18 cellular contexts compared by ENCODE assay signal in genomic region chr3:14119166-14119510, GRCh38. TPM values are rescaled to one million over a fixed set of nuclear protein-coding genes. Genes with fewer than 3 reads are reported as not detected.
DNase-seq lines count a peak whose midpoint lies in the region; ATAC-seq and TF ChIP-seq lines count a peak whose summit lies in the region.
"Had no signal": no experiment of that assay in that cellular context is flagged by ENCODE, and none has a peak within 500 bp of the region (broad histone marks: within the 10 kb centered on the region; RNA-seq: fewer than 3 reads in every experiment).

No MANE protein-coding gene starts in this region.

- H4K20me1 ChIP-seq in smooth muscle cell (ENCODE audit: low read depth): no peaks in the 10 kb centered on the region

- no peaks in the 10 kb centered on the region for H3K27me3 ChIP-seq in smooth muscle cell (ENCODE audit: low read depth)
- H3K27me3 ChIP-seq: ascending aorta, spleen had no signal

- peak overlapping the region; percentile 2 for H3K9ac ChIP-seq in smooth muscle cell (ENCODE audit: low read depth)

- H3K4me3 ChIP-seq in smooth muscle cell: no peak overlapping the region
- H3K4me3 ChIP-seq: ascending aorta, spleen had no signal

- H3K36me3 ChIP-seq in smooth muscle cell (ENCODE audit: low read depth): no peaks in the 10 kb centered on the region

- peak overlapping the region; percentile 23 for H3K4me2 ChIP-seq in smooth muscle cell

- WGBS in smooth muscle cell (ENCODE audit: low lambda C conversion rate): 41% methylated on average over 2 of the region's 2 CpGs

- H3K27ac ChIP-seq in epithelial cell of prostate (peak overlapping the region; percentile 47), smooth muscle cell (ENCODE audit: low read depth) (peak overlapping the region; percentile 42)
- H3K27ac ChIP-seq: ascending aorta, spleen had no signal

- no peak overlapping the region for H2AFZ ChIP-seq in smooth muscle cell (ENCODE audit: low read depth)

- H3K4me1 ChIP-seq in smooth muscle cell (ENCODE audit: low read depth): peaks cover 9% of the 10 kb centered on the region

- peaks cover 11% of the 10 kb centered on the region for H3F3A ChIP-seq in smooth muscle cell (ENCODE audit: low read depth)

- peaks cover 11% of the 10 kb centered on the region for H3K79me2 ChIP-seq in smooth muscle cell (ENCODE audit: low read depth)

- no peaks in the 10 kb centered on the region for H3K9me3 ChIP-seq in smooth muscle cell (replicated peaks; ENCODE audit: low read depth)
- H3K9me3 ChIP-seq: ascending aorta, spleen had no signal

- TF ChIP-seq CTCF in smooth muscle cell (IDR thresholded peaks at IDR 0.05; ENCODE audit: borderline replicate concordance, insufficient read depth, poor library complexity, severe bottlenecking): no peak

- ATAC-seq in GM18868 (IDR thresholded peaks at IDR 0.05; ENCODE audit: unreplicated experiment): no peak
- ATAC-seq: HCT116, natural killer cell, WTC11 had no signal

- DNase-seq in OCI-M1 (lab: John Stamatoyannopoulos, UW): peak; percentile 61
- no peak for DNase-seq in epithelial cell of prostate (ENCODE audit: low read depth, low spot score)
- no peak for DNase-seq in smooth muscle cell (lab: John Stamatoyannopoulos, UW; ENCODE audit: unreplicated experiment)
- no peak for DNase-seq in NCI-H1417 (lab: John Stamatoyannopoulos, UW)
- DNase-seq: activated CD4-positive, alpha-beta memory T cell treated with anti-CD3 and anti-CD28 coated beads, Interleukin-2, amount 10 ng/mL, durations not matched to agents 7 days and 5 days; activated naive CD4-positive, alpha-beta T cell treated with anti-CD3 and anti-CD28 coated beads, Interleukin-2, amount 10 ng/mL, durations not matched to agents 7 days and 5 days; activated T-cell treated with anti-CD3 and anti-CD28 coated beads, Interleukin-2, amount 50 U/mL, for 1 hour; KG1; natural killer cell; NCI-H1105; NCI-H2107; NCI-H524 treated with DMSO at 0.1 percent for 48 hours; SIG-M5; spleen had no signal

RNA-seq across cellular contexts. Expression of gene CHCHD4, which starts 5.5 kb away (rescaled TPM):
- total RNA-seq in smooth muscle cell: 8.7 and 11.2 TPM in 2 replicates
- polyA plus RNA-seq in smooth muscle cell: 9.5 and 12.0 TPM in 2 replicates

RNA-seq across cellular contexts. Expression of gene TMEM43, which starts 5.7 kb away (rescaled TPM):
- 76.8 and 81.1 TPM in 2 replicates for total RNA-seq in smooth muscle cell
- 59.0 and 60.1 TPM in 2 replicates for polyA plus RNA-seq in smooth muscle cell

RNA-seq across cellular contexts. Expression of gene XPC, which starts 59.3 kb away (rescaled TPM):
- total RNA-seq in smooth muscle cell: 20.9 and 31.1 TPM in 2 replicates
- polyA plus RNA-seq in smooth muscle cell: 23.8 and 28.1 TPM in 2 replicates

RNA-seq across cellular contexts. Expression of gene LSM3, which starts 59.5 kb away (rescaled TPM):
- 18.3 and 22.6 TPM in 2 replicates for total RNA-seq in smooth muscle cell
- polyA plus RNA-seq in smooth muscle cell: 31.0 and 31.9 TPM in 2 replicates
